8 cellular contexts compared by ENCODE assay signal in the genomic region with DNA sequence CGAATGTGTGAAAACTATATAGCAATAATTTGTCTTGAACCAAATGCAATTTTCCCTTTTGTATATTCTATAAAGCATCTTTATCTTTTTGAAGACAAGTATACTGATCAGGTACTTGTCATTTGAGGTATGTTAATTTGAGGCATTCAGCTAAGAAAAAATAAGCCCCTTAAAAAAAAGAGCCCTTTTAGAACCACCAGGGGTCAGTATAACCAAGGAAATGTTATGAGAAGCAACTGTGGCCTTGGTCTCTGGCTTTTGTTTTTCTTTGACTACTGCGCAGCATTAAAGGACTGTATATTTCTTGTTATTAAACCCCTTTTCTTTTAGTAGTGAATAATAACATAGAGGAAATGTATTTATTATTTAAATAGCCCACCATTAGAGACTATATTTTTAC. TPM values are rescaled to one million over a fixed set of nuclear protein-coding genes. Genes with fewer than 3 reads are reported as not detected.
DNase-seq lines count a peak whose midpoint lies in the region; ATAC-seq, FAIRE-seq and TF ChIP-seq lines count a peak whose summit lies in the region.

No MANE protein-coding gene starts in this region.

- ATAC-seq in GM19351 (IDR thresholded peaks at IDR 0.05; ENCODE audit: unreplicated experiment): peak; percentile 93
- ATAC-seq in right lobe of liver: peak; percentile 82 to 92 (median 90)

- FAIRE-seq in D721Med (lab: Jason Lieb, UNC): peak; percentile 35

- H3K9me3 ChIP-seq in right lobe of liver: no peaks in the 10 kb centered on the region
- no peaks in the 10 kb centered on the region for H3K9me3 ChIP-seq in vagina

- TF ChIP-seq POLR2A in right lobe of liver (IDR thresholded peaks at IDR 0.05) (no peak), vagina (IDR thresholded peaks at IDR 0.05) (no peak)

- H3K36me3 ChIP-seq in right lobe of liver: no peaks in the 10 kb centered on the region
- peaks cover 0 to 4% of the 10 kb centered on the region in 2 donors for H3K36me3 ChIP-seq in vagina

- H3K4me3 ChIP-seq in right lobe of liver (no peak overlapping the region), vagina (no peak overlapping the region)

- no peaks in the 10 kb centered on the region for H3K27me3 ChIP-seq in right lobe of liver
- H3K27me3 ChIP-seq in vagina: no peaks in the 10 kb centered on the region

- TF ChIP-seq CTCF in D721Med (IDR thresholded peaks at IDR 0.05; ENCODE audit: insufficient read depth, missing control alignments) (peak; percentile 75), right lobe of liver (IDR thresholded peaks at IDR 0.05) (peak; percentile 74 to 86 (median 78)), vagina (IDR thresholded peaks at IDR 0.05) (peak; percentile 65 to 88 (median 84))

- H3K27ac ChIP-seq in right lobe of liver: no peak overlapping the region
- H3K27ac ChIP-seq in vagina: no peak overlapping the region

- no peaks in the 10 kb centered on the region for H3K4me1 ChIP-seq in right lobe of liver
- peaks cover 7% of the 10 kb centered on the region for H3K4me1 ChIP-seq in vagina

- intact Hi-C loops in right lobe of liver (cut with DNase I) (no loop called here), vagina (cut with DNase I) (loop anchor here (10.0 kb wide), 1 partner anchor 64 kb away; no protein-coding TSS in a partner anchor)

- 43% methylated on average over 2 of the region's 2 CpGs for WGBS in right lobe of liver (ENCODE audit: insufficient coverage, low coverage, low lambda C conversion rate, missing lambda C conversion rate)

- DNase-seq in D721Med (ENCODE audit: insufficient read length, low spot score) (no peak), HT-29 (ENCODE audit: low spot score) (peak; percentile 77), NOMO-1 treated with DMSO at 0.1 percent for 48 hours (lab: John Stamatoyannopoulos, UW; ENCODE audit: unreplicated experiment) (peak; percentile 63), cerebellum (ENCODE audit: low spot score) (peak; percentile 26), right lobe of liver (no peak), vagina (ENCODE audit: extremely low spot score in 2 of 2) (no peak), ecto neural progenitor cell (ENCODE audit: low spot score) (no peak)

RNA-seq across cellular contexts. Expression of a gene that starts 43.1 kb away (rescaled TPM):
- total RNA-seq in HT-29 (2014; rRNA removed; shearing (Covaris generic)): not detected in 2 replicates
- 3.1 TPM for total RNA-seq in cerebellum
- total RNA-seq in right lobe of liver: 1 to 10 TPM in 3 of 6 experiments, under 1 TPM in 3; 0.35 to 8.4 (median 2.8) TPM
- 29.0 TPM for total RNA-seq in vagina

Comparison
In these comparisons a context has a peak if more than half of its experiments do, and no peak if none do; other contexts are left out.
1. DNase-seq: peak in HT-29 (single experiment), NOMO-1 treated with DMSO at 0.1 percent for 48 hours (single experiment) and cerebellum (single experiment); none in D721Med (single experiment), right lobe of liver (0 of 3), vagina (0 of 2) and ecto neural progenitor cell (single experiment).
2. Peak in every context shown above with its lines, with median percentiles within 50 percentile points of each other: CTCF ChIP-seq.